In genomic region chr11:82960000-82960778, GRCh38 we compare ENCODE assay signal across 8 cellular contexts. TPM values are rescaled to one million over a fixed set of nuclear protein-coding genes. Genes with fewer than 3 reads are reported as not detected.
DNase-seq lines count a peak whose midpoint lies in the region; ATAC-seq and TF ChIP-seq lines count a peak whose summit lies in the region.

No MANE protein-coding gene starts in this region.

- TF ChIP-seq CTCF in GM10266 (IDR thresholded peaks at IDR 0.05; ENCODE audit: control insufficient read depth, insufficient read depth, low read depth, missing control alignments) (no peak), heart right ventricle (IDR thresholded peaks at IDR 0.05) (no peak)

- intact Hi-C loops in activated T-helper 2 cell treated with anti-CD3 and anti-CD28 coated beads, Interferon-gamma antibody, Interleukin-2, Interleukin-4, amounts not matched to agents 10 μg/mL and 5 μg/mL and 100 μg/mL, durations not matched to agents 14 hours and 24 hours and 36 hours (cut with micrococcal nuclease), result loop anchor here (1.0 kb wide), 6 partner anchors 9 to 111 kb away; partner anchors contain the start of gene RAB30
- intact Hi-C loops in heart right ventricle (cut with DNase I), result no loop called here

- peak overlapping the region; percentile 31 for H3K27ac Mint-ChIP-seq in activated T-helper 2 cell treated with anti-CD3 and anti-CD28 coated beads, Interferon-gamma antibody, Interleukin-2, Interleukin-4, amounts not matched to agents 10 μg/mL and 5 μg/mL and 100 μg/mL, durations not matched to agents 14 hours and 24 hours and 36 hours

- peak; percentile 33 for DNase-seq in GM10266 (ENCODE audit: extremely low spot score)
- peak; percentile 47 for DNase-seq in activated T-helper 2 cell treated with anti-CD3 and anti-CD28 coated beads, Interferon-gamma antibody, Interleukin-2, Interleukin-4, amounts not matched to agents 10 μg/mL and 5 μg/mL and 100 μg/mL, durations not matched to agents 14 hours and 24 hours and 36 hours (ENCODE audit: low spot score)
- no peak for DNase-seq in KBM-7
- no peak for DNase-seq in DMS 273 (lab: John Stamatoyannopoulos, UW; ENCODE audit: unreplicated experiment)
- no peak for DNase-seq in erythroblast (lab: John Stamatoyannopoulos, UW)
- DNase-seq in heart right ventricle, result no peak

- peaks cover 18% of the 10 kb centered on the region for H3K36me3 Mint-ChIP-seq in activated T-helper 2 cell treated with anti-CD3 and anti-CD28 coated beads, Interferon-gamma antibody, Interleukin-2, Interleukin-4, amounts not matched to agents 10 μg/mL and 5 μg/mL and 100 μg/mL, durations not matched to agents 14 hours and 24 hours and 36 hours (ENCODE audit: low read depth)

- in situ Hi-C loops in KBM-7 (cut with MboI; ENCODE audit: low pct_unique_long_range_greater_than_20kb, low sequenced_read_pairs), result no loop called here

- no peak for TF ChIP-seq POLR2A in erythroblast (IDR thresholded peaks at IDR 0.05; ENCODE audit: low read length)

- no peaks in the 10 kb centered on the region for H3K27me3 ChIP-seq in heart right ventricle

- H3K4me1 Mint-ChIP-seq in activated T-helper 2 cell treated with anti-CD3 and anti-CD28 coated beads, Interferon-gamma antibody, Interleukin-2, Interleukin-4, amounts not matched to agents 10 μg/mL and 5 μg/mL and 100 μg/mL, durations not matched to agents 14 hours and 24 hours and 36 hours (ENCODE audit: low read depth), result peaks cover 51% of the 10 kb centered on the region

- H3K4me3 ChIP-seq in heart right ventricle, result no peak overlapping the region

- ATAC-seq in GM19397 (IDR thresholded peaks at IDR 0.05; ENCODE audit: unreplicated experiment) (peak; percentile 82), HG03196 (IDR thresholded peaks at IDR 0.05; ENCODE audit: unreplicated experiment) (peak; percentile 94), heart right ventricle (no peak)

- H3K4me3 Mint-ChIP-seq in activated T-helper 2 cell treated with anti-CD3 and anti-CD28 coated beads, Interferon-gamma antibody, Interleukin-2, Interleukin-4, amounts not matched to agents 10 μg/mL and 5 μg/mL and 100 μg/mL, durations not matched to agents 14 hours and 24 hours and 36 hours (ENCODE audit: low read depth), result peak overlapping the region; percentile 34

- peaks cover 24% of the 10 kb centered on the region for H3K9me3 Mint-ChIP-seq in activated T-helper 2 cell treated with anti-CD3 and anti-CD28 coated beads, Interferon-gamma antibody, Interleukin-2, Interleukin-4, amounts not matched to agents 10 μg/mL and 5 μg/mL and 100 μg/mL, durations not matched to agents 14 hours and 24 hours and 36 hours

- H3K4me1 ChIP-seq in heart right ventricle, result no peaks in the 10 kb centered on the region

- WGBS in heart right ventricle, 2 donors, result 67 to 70% methylated on average over 5 of the region's 5 CpGs

- H3K27me3 Mint-ChIP-seq in activated T-helper 2 cell treated with anti-CD3 and anti-CD28 coated beads, Interferon-gamma antibody, Interleukin-2, Interleukin-4, amounts not matched to agents 10 μg/mL and 5 μg/mL and 100 μg/mL, durations not matched to agents 14 hours and 24 hours and 36 hours (ENCODE audit: low read depth), result peaks cover 5% of the 10 kb centered on the region

- H3K27ac ChIP-seq in heart right ventricle, result peak overlapping the region in 1 of 10 donors; percentile 52

- peaks cover 0 to under 1% (median 0%) of the 10 kb centered on the region in 11 donors for H3K9me3 ChIP-seq in heart right ventricle

- no peaks in the 10 kb centered on the region for H3K36me3 ChIP-seq in heart right ventricle

RNA-seq across cellular contexts. Expression of gene DDIAS, which starts 58.7 kb away (rescaled TPM):
- 17.8 and 18.2 TPM in 2 replicates for total RNA-seq in activated T-helper 2 cell treated with anti-CD3 and anti-CD28 coated beads, Interferon-gamma antibody, Interleukin-2, Interleukin-4, amounts not matched to agents 10 μg/mL and 5 μg/mL and 100 μg/mL, durations not matched to agents 14 hours and 24 hours and 36 hours
- 1 to 10 TPM in 3 of 10 donors, under 1 TPM in 7; 0.13 to 2.4 (median 0.65) TPM for total RNA-seq in heart right ventricle
- polyA plus RNA-seq in heart right ventricle, result under 1 TPM; 0.37 to 0.38 TPM

RNA-seq across cellular contexts. Expression of gene PRCP, which starts 60.0 kb away (rescaled TPM):
- 23.5 and 27.5 TPM in 2 replicates for total RNA-seq in activated T-helper 2 cell treated with anti-CD3 and anti-CD28 coated beads, Interferon-gamma antibody, Interleukin-2, Interleukin-4, amounts not matched to agents 10 μg/mL and 5 μg/mL and 100 μg/mL, durations not matched to agents 14 hours and 24 hours and 36 hours
- total RNA-seq in heart right ventricle, result 10 to 100 TPM; 28.8 to 89.8 (median 41.4) TPM
- polyA plus RNA-seq in heart right ventricle, result 10 to 100 TPM; 18.0 to 42.0 TPM

Comparison
In these comparisons a context has a peak if more than half of its experiments do, and no peak if none do; other contexts are left out.
1. DNase-seq: peak in GM10266 (single experiment) and activated T-helper 2 cell treated with anti-CD3 and anti-CD28 coated beads, Interferon-gamma antibody, Interleukin-2, Interleukin-4, amounts not matched to agents 10 μg/mL and 5 μg/mL and 100 μg/mL, durations not matched to agents 14 hours and 24 hours and 36 hours (single experiment); none in KBM-7 (single experiment), DMS 273 (single experiment), erythroblast (0 of 2) and heart right ventricle (0 of 2).
2. ATAC-seq: peak in GM19397 (single experiment) and HG03196 (single experiment); none in heart right ventricle (0 of 8).